Comparison of ENCODE assay signal across 9 cellular contexts in genomic region chr11:130146797-130147196, GRCh38. TPM values are rescaled to one million over a fixed set of nuclear protein-coding genes. Genes with fewer than 3 reads are reported as not detected.
DNase-seq lines count a peak whose midpoint lies in the region; ATAC-seq lines count a peak whose summit lies in the region.
"Had no signal": no experiment of that assay in that cellular context is flagged by ENCODE, and none has a peak within 500 bp of the region (broad histone marks: within the 10 kb centered on the region; RNA-seq: fewer than 3 reads in every experiment).

No MANE protein-coding gene starts in this region.

- ATAC-seq in HG02798 (IDR thresholded peaks at IDR 0.05; ENCODE audit: poor library complexity, unreplicated experiment): peak; percentile 13
- ATAC-seq in T-cell (replicated peaks in 1 of 4): peak; percentile 67 to 87 (median 76)
- peak; percentile 81 for ATAC-seq in left ventricle myocardium superior
- ATAC-seq in stimulated activated naive CD8-positive, alpha-beta T cell treated with anti-CD3 and anti-CD28 coated beads, Interleukin-15, Interleukin-2, amounts not matched to agents 100 U/mL and 50 U/mL, for 24 hours: peak; percentile 14
- no peak for ATAC-seq in GM19397 (IDR thresholded peaks at IDR 0.05; ENCODE audit: unreplicated experiment)
- no peak for ATAC-seq in GM21619 (IDR thresholded peaks at IDR 0.05; ENCODE audit: unreplicated experiment)

- intact Hi-C loops in left ventricle myocardium superior (cut with micrococcal nuclease): no loop called here

- DNase-seq in T-cell: peak in 2 of 34 experiments; percentile 7 to 38
- DNase-seq in left ventricle myocardium superior: no peak
- DNase-seq in stimulated activated naive CD8-positive, alpha-beta T cell treated with anti-CD3 and anti-CD28 coated beads, Interleukin-15, Interleukin-2, amounts not matched to agents 100 U/mL and 50 U/mL, for 24 hours: no peak
- no peak for DNase-seq in NCI-H2029 treated with DMSO at 0.1 percent for 48 hours (lab: John Stamatoyannopoulos, UW)
- DNase-seq in NCI-H146 (lab: John Stamatoyannopoulos, UW): no peak

- H3K9me3 Mint-ChIP-seq in T-cell: no peaks in the 10 kb centered on the region
- H3K9me3 Mint-ChIP-seq: nephron had no signal

- peaks cover 17% of the 10 kb centered on the region for H3K36me3 Mint-ChIP-seq in T-cell

- CTCF ChIA-PET in T-cell (lab: Charles Lee): interaction anchor here in 1 of 2 donors (2.4 kb wide), 1 partner anchor 14 kb away, joined by 16 read pairs; no protein-coding TSS in a partner anchor

- POLR2A ChIA-PET in T-cell (lab: Charles Lee): no interaction called here

- peaks cover 13 to 26% (median 15%) of the 10 kb centered on the region in 3 donors for H3K4me1 Mint-ChIP-seq in T-cell

- peaks cover 2 to 4% of the 10 kb centered on the region in 2 donors for H3K27me3 Mint-ChIP-seq in T-cell

- peak overlapping the region in 1 of 3 donors; percentile 14 for H3K4me3 Mint-ChIP-seq in T-cell
- H3K4me3 Mint-ChIP-seq: nephron had no signal

- H3K27ac Mint-ChIP-seq in T-cell: peak overlapping the region; percentile 45 to 55

RNA-seq across cellular contexts. Expression of gene ST14, which starts 12.8 kb away (rescaled TPM):
- total RNA-seq in T-cell: 1 to 10 TPM in 2 of 5 donors, under 1 TPM in 3; 0.49 to 1.5 (median 0.82) TPM
- total RNA-seq in left ventricle myocardium superior: 2.1 TPM

Comparison
In these comparisons a context has a peak if more than half of its experiments do, and no peak if none do; other contexts are left out.
1. ATAC-seq: peak in HG02798 (single experiment), T-cell (4 of 4), left ventricle myocardium superior (single experiment) and stimulated activated naive CD8-positive, alpha-beta T cell treated with anti-CD3 and anti-CD28 coated beads, Interleukin-15, Interleukin-2, amounts not matched to agents 100 U/mL and 50 U/mL, for 24 hours (single experiment); none in GM19397 (single experiment) and GM21619 (single experiment).